18 cellular contexts compared by ENCODE assay signal in the genomic region with DNA sequence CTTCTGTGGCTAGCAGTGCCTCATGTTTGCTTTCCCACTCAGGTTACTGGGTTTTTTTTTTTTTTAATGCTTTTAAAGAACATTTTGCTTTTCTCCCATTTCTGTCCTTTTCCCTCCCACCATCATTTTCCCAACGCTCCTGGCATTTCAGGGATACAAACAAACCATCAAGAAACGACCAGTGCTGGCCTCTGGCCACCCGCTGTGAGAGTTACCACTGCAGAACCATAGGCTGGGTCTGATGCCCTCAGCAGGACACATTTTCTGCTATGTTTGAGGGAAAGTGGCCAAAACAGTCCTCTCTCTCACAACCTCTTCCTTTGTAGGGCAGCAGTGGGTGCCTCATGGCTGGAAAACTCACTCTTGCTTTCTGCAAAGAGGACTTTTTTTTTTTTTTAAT.
A peak's percentile ranks its signal among the peaks of the same experiment; 100 is the strongest.
DNase-seq lines count a peak whose midpoint lies in the region; ATAC-seq, FAIRE-seq and TF ChIP-seq lines count a peak whose summit lies in the region.
"Had no signal": no experiment of that assay in that cellular context is flagged by ENCODE, and none has a peak within 500 bp of the region (broad histone marks: within the 10 kb centered on the region; RNA-seq: fewer than 3 reads in every experiment).

No MANE protein-coding gene starts in this region.

- H3K9ac ChIP-seq in HepG2 (ENCODE audit: insufficient read depth, low read depth, low read length): no peak overlapping the region
- H3K9ac ChIP-seq: BLaER1 had no signal

- peaks cover 0 to 9% of the 10 kb centered on the region in 2 experiments; a peak in 2 of 5 replicates for H3K27me3 ChIP-seq in HepG2 (ENCODE audit: control insufficient read depth in 1 of 2, insufficient read depth in 2 of 2, low read length in 2 of 2)
- H3K27me3 ChIP-seq: BLaER1 had no signal

- no peak for TF ChIP-seq CTCF in HepG2 (CRISPR knock-in tag; IDR thresholded peaks at IDR 0.05)

- ATAC-seq in HepG2: peak; percentile 16; the same call in 1 of the 3 replicates
- no peak for ATAC-seq in HG03521 (IDR thresholded peaks at IDR 0.05; ENCODE audit: unreplicated experiment)
- ATAC-seq: CD8-positive, alpha-beta T cell; SK-N-SH treated with all-trans-retinoic acid at 6 μM for 48 hours; T-cell had no signal

- DNase-seq in NCI-H748 (lab: John Stamatoyannopoulos, UW; ENCODE audit: unreplicated experiment): peak; percentile 45
- no peak for DNase-seq in NCI-H748 treated with DMSO at 0.1 percent for 48 hours (lab: John Stamatoyannopoulos, UW)
- peak; percentile 17 to 31 for DNase-seq in SHP77 (lab: John Stamatoyannopoulos, UW)
- DNase-seq in HepG2 (ENCODE audit: low spot score): no peak
- DNase-seq in OCI-M2 (lab: John Stamatoyannopoulos, UW; ENCODE audit: unreplicated experiment): no peak
- DNase-seq in hippocampal formation (lab: John Stamatoyannopoulos, UW): no peak
- DNase-seq: CD8-positive, alpha-beta T cell; DMS79; GOT3; KBM-7; NCI-H524 treated with DMSO at 0.1 percent for 48 hours; Right ventricle myocardium superior; T-cell had no signal

- H2AFZ ChIP-seq in HepG2 (ENCODE audit: low read length): no peak overlapping the region

- H3K9me3 ChIP-seq in HepG2 (ENCODE audit: low read length): peaks cover 6% of the 10 kb centered on the region

- BruUV-seq in HepG2 (replicated peaks; lab: Mats Ljungman, UMichigan): no TSS peak

- in situ Hi-C loops in HepG2 (cut with HindIII; ENCODE audit: extremely low pct_ligation_motif_present, low pct_unique_long_range_greater_than_20kb): no loop called here

- TF ChIP-seq RAD21 in HepG2 (CRISPR knock-in tag; IDR thresholded peaks at IDR 0.05): no peak

- no peak overlapping the region for H3K4me2 ChIP-seq in HepG2 (ENCODE audit: low read depth, low read length)
- H3K4me2 ChIP-seq: BLaER1 had no signal

- H3K27ac ChIP-seq in HepG2 (ENCODE audit: extremely low read length, insufficient read depth, low read length): no peak overlapping the region
- H3K27ac ChIP-seq: BLaER1 had no signal

- H4K20me1 ChIP-seq in HepG2 (ENCODE audit: insufficient read depth, low read length): no peaks in the 10 kb centered on the region
- H4K20me1 ChIP-seq: BLaER1 had no signal

- no peak for FAIRE-seq in HepG2 (lab: Jason Lieb, UNC)
- FAIRE-seq: GM12892, GM18507 had no signal

- peaks cover 37% of the 10 kb centered on the region for H3K4me1 ChIP-seq in HepG2 (ENCODE audit: insufficient read depth, low read length)

- no peak overlapping the region for H3K4me3 ChIP-seq in HepG2 (replicated peaks in 1 of 3; ENCODE audit: insufficient read depth in 1 of 3, low read depth in 2 of 3, low read length in 3 of 3)
- H3K4me3 ChIP-seq: BLaER1 had no signal

- POLR2A ChIA-PET in HepG2 (lab: Yijun Ruan, JAX): interaction anchor here (0.8 kb wide), 1 partner anchor 278 kb away, joined by 3 read pairs; no protein-coding TSS in a partner anchor

- WGBS in HepG2 (ENCODE audit: low lambda C conversion rate): 22% methylated on average over 3 of the region's 3 CpGs

- TF ChIP-seq EP300 in HepG2 (IDR thresholded peaks at IDR 0.05; ENCODE audit: low read depth in 2 of 2, low read length in 2 of 2) (no peak), HepG2 (CRISPR knock-in tag; IDR thresholded peaks at IDR 0.05; ENCODE audit: borderline replicate concordance) (no peak)

- intact Hi-C loops in HepG2 (cut with micrococcal nuclease; ENCODE audit: unreplicated experiment): no loop called here

- no peak for TF ChIP-seq POLR2A in HepG2 (IDR thresholded peaks at IDR 0.05; ENCODE audit: insufficient read depth in 1 of 2, low read depth in 2 of 2, low read length in 2 of 2)

- CTCF ChIA-PET in HepG2 (lab: Yijun Ruan, JAX; ENCODE audit: low intra/inter-chr PET ratio, low total read pairs): no interaction called here

- H3K79me2 ChIP-seq in HepG2 (ENCODE audit: insufficient read depth, low read length): no peaks in the 10 kb centered on the region

- H3K36me3 ChIP-seq in HepG2 (replicated peaks in 1 of 2; ENCODE audit: control insufficient read depth in 1 of 2, insufficient read depth in 2 of 2, low read length in 2 of 2): no peaks in the 10 kb centered on the region
- H3K36me3 ChIP-seq: BLaER1 had no signal

TF ChIP-seq in HepG2, 621 proteins besides CTCF, POLR2A, EP300 and RAD21:
- TF ChIP-seq, protein P1, sequence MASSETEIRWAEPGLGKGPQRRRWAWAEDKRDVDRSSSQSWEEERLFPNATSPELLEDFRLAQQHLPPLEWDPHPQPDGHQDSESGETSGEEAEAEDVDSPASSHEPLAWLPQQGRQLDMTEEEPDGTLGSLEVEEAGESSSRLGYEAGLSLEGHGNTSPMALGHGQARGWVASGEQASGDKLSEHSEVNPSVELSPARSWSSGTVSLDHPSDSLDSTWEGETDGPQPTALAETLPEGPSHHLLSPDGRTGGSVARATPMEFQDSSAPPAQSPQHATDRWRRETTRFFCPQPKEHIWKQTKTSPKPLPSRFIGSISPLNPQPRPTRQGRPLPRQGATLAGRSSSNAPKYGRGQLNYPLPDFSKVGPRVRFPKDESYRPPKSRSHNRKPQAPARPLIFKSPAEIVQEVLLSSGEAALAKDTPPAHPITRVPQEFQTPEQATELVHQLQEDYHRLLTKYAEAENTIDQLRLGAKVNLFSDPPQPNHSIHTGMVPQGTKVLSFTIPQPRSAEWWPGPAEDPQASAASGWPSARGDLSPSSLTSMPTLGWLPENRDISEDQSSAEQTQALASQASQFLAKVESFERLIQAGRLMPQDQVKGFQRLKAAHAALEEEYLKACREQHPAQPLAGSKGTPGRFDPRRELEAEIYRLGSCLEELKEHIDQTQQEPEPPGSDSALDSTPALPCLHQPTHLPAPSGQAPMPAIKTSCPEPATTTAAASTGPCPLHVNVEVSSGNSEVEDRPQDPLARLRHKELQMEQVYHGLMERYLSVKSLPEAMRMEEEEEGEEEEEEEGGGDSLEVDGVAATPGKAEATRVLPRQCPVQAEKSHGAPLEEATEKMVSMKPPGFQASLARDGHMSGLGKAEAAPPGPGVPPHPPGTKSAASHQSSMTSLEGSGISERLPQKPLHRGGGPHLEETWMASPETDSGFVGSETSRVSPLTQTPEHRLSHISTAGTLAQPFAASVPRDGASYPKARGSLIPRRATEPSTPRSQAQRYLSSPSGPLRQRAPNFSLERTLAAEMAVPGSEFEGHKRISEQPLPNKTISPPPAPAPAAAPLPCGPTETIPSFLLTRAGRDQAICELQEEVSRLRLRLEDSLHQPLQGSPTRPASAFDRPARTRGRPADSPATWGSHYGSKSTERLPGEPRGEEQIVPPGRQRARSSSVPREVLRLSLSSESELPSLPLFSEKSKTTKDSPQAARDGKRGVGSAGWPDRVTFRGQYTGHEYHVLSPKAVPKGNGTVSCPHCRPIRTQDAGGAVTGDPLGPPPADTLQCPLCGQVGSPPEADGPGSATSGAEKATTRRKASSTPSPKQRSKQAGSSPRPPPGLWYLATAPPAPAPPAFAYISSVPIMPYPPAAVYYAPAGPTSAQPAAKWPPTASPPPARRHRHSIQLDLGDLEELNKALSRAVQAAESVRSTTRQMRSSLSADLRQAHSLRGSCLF (CRISPR knock-in tag; IDR thresholded peaks at IDR 0.05; ENCODE audit: borderline replicate concordance): no peak
- TF ChIP-seq SMC3 (IDR thresholded peaks at IDR 0.05; ENCODE audit: low read length): no peak
- TF ChIP-seq RFXANK (CRISPR knock-in tag; IDR thresholded peaks at IDR 0.05): no peak
- TF ChIP-seq SAFB2 (CRISPR knock-in tag; IDR thresholded peaks at IDR 0.05; ENCODE audit: borderline replicate concordance, low read depth): no peak
- TF ChIP-seq ZNF530 (CRISPR knock-in tag; IDR thresholded peaks at IDR 0.05; ENCODE audit: low read depth): no peak

Comparison
In these comparisons a context has a peak if more than half of its experiments do, and no peak if none do; other contexts are left out.
1. DNase-seq: peak in NCI-H748 (single experiment) and SHP77 (2 of 2); none in NCI-H748 treated with DMSO at 0.1 percent for 48 hours (single experiment), HepG2 (single experiment), OCI-M2 (single experiment) and hippocampal formation (0 of 2).